ENCODE assay signal across 8 cellular contexts in genomic region chr7:116588641-116589594, GRCh38.
DNase-seq lines count a peak whose midpoint lies in the region; ATAC-seq, FAIRE-seq and TF ChIP-seq lines count a peak whose summit lies in the region.

No MANE protein-coding gene starts in this region.

- TF ChIP-seq CTCF in LNCaP clone FGC (IDR thresholded peaks at IDR 0.05; ENCODE audit: control insufficient read depth, extremely low read depth, insufficient read depth) (peak; percentile 48; the same call in 1 of the 2 replicates), omental fat pad (IDR thresholded peaks at IDR 0.05) (peak in 2 of 3 donors; percentile 21 to 38)

- DNase-seq in AG20443 (ENCODE audit: low spot score) = peak; percentile 29
- DNase-seq in LNCaP clone FGC (ENCODE audit: low read depth) = no peak
- peak; percentile 57 for DNase-seq in SKM-1 treated with dmso at 0.1 percent for 144 hours (lab: John Stamatoyannopoulos, UW; ENCODE audit: unreplicated experiment)
- peak; percentile 45 for DNase-seq in fibroblast of gingiva (ENCODE audit: low read depth)
- DNase-seq in omental fat pad (ENCODE audit: low spot score) = no peak
- no peak for DNase-seq in activated CD8-positive, alpha-beta memory T cell treated with anti-CD3 and anti-CD28 coated beads, Interleukin-2, amount 50 U/mL, for 48 hours
- no peak for DNase-seq in urothelium cell line (ENCODE audit: low spot score)

- ATAC-seq in GM18502 (IDR thresholded peaks at IDR 0.05; ENCODE audit: poor library complexity, unreplicated experiment) = peak; percentile 38
- ATAC-seq in omental fat pad (ENCODE audit: low FRiP score) = peak; percentile 35

- FAIRE-seq in urothelium cell line (lab: Jason Lieb, UNC) = no peak

- no peak overlapping the region for H3K4me3 ChIP-seq in LNCaP clone FGC (ENCODE audit: low read depth, low read length)

Comparison
In these comparisons a context has a peak if more than half of its experiments do, and no peak if none do; other contexts are left out.
1. DNase-seq: peak in AG20443 (single experiment), SKM-1 treated with dmso at 0.1 percent for 144 hours (single experiment) and fibroblast of gingiva (single experiment); none in LNCaP clone FGC (single experiment), omental fat pad (single experiment), activated CD8-positive, alpha-beta memory T cell treated with anti-CD3 and anti-CD28 coated beads, Interleukin-2, amount 50 U/mL, for 48 hours (single experiment) and urothelium cell line (single experiment).